In the genomic region with DNA sequence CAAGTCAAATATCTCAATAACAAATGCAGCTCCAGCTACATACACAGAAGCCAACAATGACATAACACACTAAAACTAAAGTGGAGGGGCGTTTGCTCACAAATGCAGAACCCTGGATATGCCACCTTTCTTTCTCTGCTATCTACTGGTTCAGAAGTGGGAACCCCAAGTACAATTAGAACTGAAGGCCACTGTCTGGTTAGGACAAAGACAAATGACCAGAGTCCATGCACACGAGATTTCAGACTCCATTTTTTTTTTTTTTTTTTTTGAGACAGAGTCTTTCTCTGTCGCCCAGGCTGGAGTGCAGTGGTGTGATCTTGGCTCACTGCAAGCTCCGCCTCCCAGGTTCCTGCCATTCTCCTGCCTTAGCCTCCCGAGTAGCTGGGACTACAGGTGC, we compare ENCODE assay signal across 1 cellular context.
TF ChIP-seq lines count a peak whose summit lies in the region.

No MANE protein-coding gene starts in this region.

TF ChIP-seq in HEK293, 187 proteins besides CTCF, POLR2A, EP300 and RAD21:
- TF ChIP-seq, protein P1, sequence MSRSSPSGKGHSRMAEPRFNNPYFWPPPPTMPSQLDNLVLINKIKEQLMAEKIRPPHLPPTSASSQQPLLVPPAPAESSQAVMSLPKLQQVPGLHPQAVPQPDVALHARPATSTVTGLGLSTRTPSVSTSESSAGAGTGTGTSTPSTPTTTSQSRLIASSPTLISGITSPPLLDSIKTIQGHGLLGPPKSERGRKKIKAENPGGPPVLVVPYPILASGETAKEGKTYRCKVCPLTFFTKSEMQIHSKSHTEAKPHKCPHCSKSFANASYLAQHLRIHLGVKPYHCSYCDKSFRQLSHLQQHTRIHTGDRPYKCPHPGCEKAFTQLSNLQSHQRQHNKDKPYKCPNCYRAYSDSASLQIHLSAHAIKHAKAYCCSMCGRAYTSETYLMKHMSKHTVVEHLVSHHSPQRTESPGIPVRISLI (tag by site-specific recombination; IDR thresholded peaks at IDR 0.05): peak; percentile 68; the same call in 1 of the 2 replicates
